In genomic region chr3:117719316-117719926, GRCh38 we compare ENCODE assay signal across 8 cellular contexts.
DNase-seq lines count a peak whose midpoint lies in the region; ATAC-seq and TF ChIP-seq lines count a peak whose summit lies in the region.

No MANE protein-coding gene starts in this region.

- intact Hi-C loops in MCF 10A (cut with micrococcal nuclease), result loop anchor here (1.0 to 5.0 kb wide), 8 partner anchors 103 to 948 kb away; no protein-coding TSS in a partner anchor

- no peak overlapping the region for H3K27ac ChIP-seq in C4-2B

- ATAC-seq in GM18511 (IDR thresholded peaks at IDR 0.05; ENCODE audit: unreplicated experiment), result peak; percentile 50
- no peak for ATAC-seq in activated naive CD8-positive, alpha-beta T cell treated with anti-CD3 and anti-CD28 coated beads, Interleukin-2, amount 50 U/mL, for 24 hours

- no peaks in the 10 kb centered on the region for H3K36me3 Mint-ChIP-seq in MCF 10A (ENCODE audit: insufficient read depth, unreplicated experiment)
- no peaks in the 10 kb centered on the region for H3K36me3 Mint-ChIP-seq in mesothelial cell of epicardium
- no peaks in the 10 kb centered on the region for H3K36me3 Mint-ChIP-seq in activated naive CD8-positive, alpha-beta T cell treated with anti-CD3 and anti-CD28 coated beads, Interleukin-2, amount 50 U/mL, for 24 hours (ENCODE audit: low read depth)

- H3K4me1 Mint-ChIP-seq in MCF 10A (ENCODE audit: insufficient read depth, unreplicated experiment) (no peaks in the 10 kb centered on the region), mesothelial cell of epicardium (peaks cover 6% of the 10 kb centered on the region)
- no peaks in the 10 kb centered on the region for H3K4me1 Mint-ChIP-seq in activated naive CD8-positive, alpha-beta T cell treated with anti-CD3 and anti-CD28 coated beads, Interleukin-2, amount 50 U/mL, for 24 hours

- no peak overlapping the region for H3K27ac Mint-ChIP-seq in MCF 10A (ENCODE audit: low read depth, unreplicated experiment)
- H3K27ac Mint-ChIP-seq in mesothelial cell of epicardium, result no peak overlapping the region
- no peak overlapping the region for H3K27ac Mint-ChIP-seq in activated naive CD8-positive, alpha-beta T cell treated with anti-CD3 and anti-CD28 coated beads, Interleukin-2, amount 50 U/mL, for 24 hours

- CTCF ChIA-PET in MCF 10A (lab: Yijun Ruan, JAX), result interaction anchor here (0.7 to 1.4 kb wide), 4 partner anchors 37 to 949 kb away, joined by 3 to 8 read pairs (median 5); no protein-coding TSS in a partner anchor

- H3K27me3 Mint-ChIP-seq in MCF 10A (ENCODE audit: insufficient read depth, unreplicated experiment) (no peaks in the 10 kb centered on the region), mesothelial cell of epicardium (ENCODE audit: low read depth) (peaks cover 15% of the 10 kb centered on the region)
- no peaks in the 10 kb centered on the region for H3K27me3 Mint-ChIP-seq in activated naive CD8-positive, alpha-beta T cell treated with anti-CD3 and anti-CD28 coated beads, Interleukin-2, amount 50 U/mL, for 24 hours

- POLR2A ChIA-PET in MCF 10A (lab: Yijun Ruan, JAX), result no interaction called here

- BruUV-seq in MCF 10A (replicated peaks; lab: Mats Ljungman, UMichigan), result no TSS peak

- H3K4me3 ChIP-seq in LNCaP clone FGC (ENCODE audit: low read depth, low read length), result no peak overlapping the region

- peak; percentile 4 for DNase-seq in LNCaP clone FGC (ENCODE audit: low read depth)
- peak; percentile 29 for DNase-seq in MCF 10A (ENCODE audit: unreplicated experiment)
- DNase-seq in mesothelial cell of epicardium (ENCODE audit: low spot score in 2 of 2, unreplicated experiment in 2 of 2), result no peak
- DNase-seq in GDM1 (lab: John Stamatoyannopoulos, UW), result no peak
- DNase-seq in HuH-7.5 (ENCODE audit: low spot score), result no peak
- no peak for DNase-seq in activated naive CD8-positive, alpha-beta T cell treated with anti-CD3 and anti-CD28 coated beads, Interleukin-2, amount 50 U/mL, for 24 hours

- no peaks in the 10 kb centered on the region for H3K9me3 Mint-ChIP-seq in MCF 10A (ENCODE audit: unreplicated experiment)
- H3K9me3 Mint-ChIP-seq in mesothelial cell of epicardium, result peaks cover 6% of the 10 kb centered on the region
- no peaks in the 10 kb centered on the region for H3K9me3 Mint-ChIP-seq in activated naive CD8-positive, alpha-beta T cell treated with anti-CD3 and anti-CD28 coated beads, Interleukin-2, amount 50 U/mL, for 24 hours

- no peak overlapping the region for H3K4me3 Mint-ChIP-seq in MCF 10A (ENCODE audit: unreplicated experiment)
- no peak overlapping the region for H3K4me3 Mint-ChIP-seq in mesothelial cell of epicardium
- no peak overlapping the region for H3K4me3 Mint-ChIP-seq in activated naive CD8-positive, alpha-beta T cell treated with anti-CD3 and anti-CD28 coated beads, Interleukin-2, amount 50 U/mL, for 24 hours

- TF ChIP-seq CTCF in C4-2B (conservative IDR thresholded peaks at IDR 0.05) (peak; percentile 87), LNCaP clone FGC (IDR thresholded peaks at IDR 0.05; ENCODE audit: control insufficient read depth, extremely low read depth, insufficient read depth) (peak; percentile 63), MCF 10A (IDR thresholded peaks at IDR 0.05; ENCODE audit: unreplicated experiment) (peak; percentile 70), mesothelial cell of epicardium (IDR thresholded peaks at IDR 0.05; ENCODE audit: unreplicated experiment) (peak; percentile 73)

Comparison
In these comparisons a context has a peak if more than half of its experiments do, and no peak if none do; other contexts are left out.
1. DNase-seq: peak in LNCaP clone FGC (single experiment) and MCF 10A (single experiment); none in mesothelial cell of epicardium (0 of 2), GDM1 (single experiment), HuH-7.5 (single experiment) and activated naive CD8-positive, alpha-beta T cell treated with anti-CD3 and anti-CD28 coated beads, Interleukin-2, amount 50 U/mL, for 24 hours (single experiment).
2. Peak in every context shown above with its lines, with median percentiles within 50 percentile points of each other: CTCF ChIP-seq.